8 cellular contexts compared by ENCODE assay signal in genomic region chr11:2930705-2931415, GRCh38. TPM values are rescaled to one million over a fixed set of nuclear protein-coding genes. Genes with fewer than 3 reads are reported as not detected.
DNase-seq lines count a peak whose midpoint lies in the region; ATAC-seq, FAIRE-seq and TF ChIP-seq lines count a peak whose summit lies in the region.

No MANE protein-coding gene starts in this region.

- H3K4me1 ChIP-seq in RWPE2 (ENCODE audit: insufficient read depth, poor library complexity, severe bottlenecking), result peaks cover 19% of the 10 kb centered on the region

- H3K36me3 Mint-ChIP-seq in stimulated activated effector memory CD8-positive, alpha-beta T cell treated with anti-CD3 and anti-CD28 coated beads, Interleukin-12 subunit alpha, Interleukin-12 subunit beta, amount 100 ng/mL, for 72 hours, result peaks cover 27% of the 10 kb centered on the region

- no peaks in the 10 kb centered on the region for H3K9me3 ChIP-seq in RWPE2 (ENCODE audit: severe bottlenecking)

- H3K4me3 ChIP-seq in RWPE2 (ENCODE audit: severe bottlenecking), result peak overlapping the region; percentile 78
- peak overlapping the region; percentile 97 for H3K4me3 ChIP-seq in bronchial epithelial cell (ENCODE audit: low read depth, low read length)

- peak overlapping the region; percentile 91 for H3K27ac Mint-ChIP-seq in stimulated activated effector memory CD8-positive, alpha-beta T cell treated with anti-CD3 and anti-CD28 coated beads, Interleukin-12 subunit alpha, Interleukin-12 subunit beta, amount 100 ng/mL, for 72 hours

- TF ChIP-seq CTCF in RWPE2 (IDR thresholded peaks at IDR 0.05; ENCODE audit: poor library complexity, severe bottlenecking), result peak; percentile 99
- peak; percentile 98 for TF ChIP-seq CTCF in bronchial epithelial cell (IDR thresholded peaks at IDR 0.05; ENCODE audit: insufficient read depth, low read length, severe bottlenecking)

- DNase-seq in NCI-H82 (lab: John Stamatoyannopoulos, UW), result peak; percentile 20
- DNase-seq in NCI-H82 treated with DMSO at 0.1 percent for 48 hours (lab: John Stamatoyannopoulos, UW; ENCODE audit: unreplicated experiment), result no peak
- peak; percentile 93 for DNase-seq in RWPE2 (ENCODE audit: low spot score)
- peak; percentile 80 for DNase-seq in bronchial epithelial cell (ENCODE audit: low read depth)
- DNase-seq in kidney glomerular epithelial cell (lab: John Stamatoyannopoulos, UW), result peak; percentile 25
- peak; percentile 30 to 78 for DNase-seq in stimulated activated effector memory CD8-positive, alpha-beta T cell treated with anti-CD3 and anti-CD28 coated beads, Interleukin-12 subunit alpha, Interleukin-12 subunit beta, amount 100 ng/mL, for 72 hours (ENCODE audit: low spot score in 2 of 2)
- no peak for DNase-seq in anterior cingulate cortex (lab: John Stamatoyannopoulos, UW)

- H3K36me3 ChIP-seq in RWPE2 (ENCODE audit: low read depth), result peaks cover 22% of the 10 kb centered on the region
- peaks cover 5% of the 10 kb centered on the region for H3K36me3 ChIP-seq in bronchial epithelial cell (ENCODE audit: control insufficient read depth, insufficient read depth, low read length)

- peaks cover 41% of the 10 kb centered on the region for H3K4me1 Mint-ChIP-seq in stimulated activated effector memory CD8-positive, alpha-beta T cell treated with anti-CD3 and anti-CD28 coated beads, Interleukin-12 subunit alpha, Interleukin-12 subunit beta, amount 100 ng/mL, for 72 hours

- peak overlapping the region; percentile 82 for H3K4me3 Mint-ChIP-seq in stimulated activated effector memory CD8-positive, alpha-beta T cell treated with anti-CD3 and anti-CD28 coated beads, Interleukin-12 subunit alpha, Interleukin-12 subunit beta, amount 100 ng/mL, for 72 hours

- H3K9me3 Mint-ChIP-seq in stimulated activated effector memory CD8-positive, alpha-beta T cell treated with anti-CD3 and anti-CD28 coated beads, Interleukin-12 subunit alpha, Interleukin-12 subunit beta, amount 100 ng/mL, for 72 hours, result no peaks in the 10 kb centered on the region

- H3K27me3 ChIP-seq in RWPE2 (ENCODE audit: insufficient read depth, poor library complexity, severe bottlenecking) (no peaks in the 10 kb centered on the region), bronchial epithelial cell (ENCODE audit: control insufficient read depth, insufficient read depth, low read length) (no peaks in the 10 kb centered on the region)

- ATAC-seq in HG03342 (IDR thresholded peaks at IDR 0.05; ENCODE audit: unreplicated experiment), result peak; percentile 23
- peak; percentile 54 for ATAC-seq in RWPE2 (ENCODE audit: low read depth)
- peak; percentile 8 for ATAC-seq in stimulated activated effector memory CD8-positive, alpha-beta T cell treated with anti-CD3 and anti-CD28 coated beads, Interleukin-12 subunit alpha, Interleukin-12 subunit beta, amount 100 ng/mL, for 72 hours

- no peak for FAIRE-seq in bronchial epithelial cell (lab: Jason Lieb, UNC)

- H3K27ac ChIP-seq in RWPE2 (ENCODE audit: poor library complexity, severe bottlenecking), result peak overlapping the region; percentile 93

RNA-seq across cellular contexts. Expression of gene PHLDA2, which starts 1.6 kb away (rescaled TPM):
- total RNA-seq in bronchial epithelial cell, result 5.0 and 11.9 TPM in 2 replicates

RNA-seq across cellular contexts. Expression of gene CDKN1C, which starts 45.3 kb away (rescaled TPM):
- total RNA-seq in bronchial epithelial cell, result 9.5 and 9.9 TPM in 2 replicates

Comparison
In these comparisons a context has a peak if more than half of its experiments do, and no peak if none do; other contexts are left out.
1. DNase-seq: peak in NCI-H82 (single experiment), RWPE2 (single experiment), bronchial epithelial cell (single experiment), kidney glomerular epithelial cell (single experiment) and stimulated activated effector memory CD8-positive, alpha-beta T cell treated with anti-CD3 and anti-CD28 coated beads, Interleukin-12 subunit alpha, Interleukin-12 subunit beta, amount 100 ng/mL, for 72 hours (2 of 2); none in NCI-H82 treated with DMSO at 0.1 percent for 48 hours (single experiment) and anterior cingulate cortex (0 of 58).
2. Peak in every context shown above with its lines, with median percentiles within 50 percentile points of each other: ATAC-seq.